15 cellular contexts compared by ENCODE assay signal in the genomic region with DNA sequence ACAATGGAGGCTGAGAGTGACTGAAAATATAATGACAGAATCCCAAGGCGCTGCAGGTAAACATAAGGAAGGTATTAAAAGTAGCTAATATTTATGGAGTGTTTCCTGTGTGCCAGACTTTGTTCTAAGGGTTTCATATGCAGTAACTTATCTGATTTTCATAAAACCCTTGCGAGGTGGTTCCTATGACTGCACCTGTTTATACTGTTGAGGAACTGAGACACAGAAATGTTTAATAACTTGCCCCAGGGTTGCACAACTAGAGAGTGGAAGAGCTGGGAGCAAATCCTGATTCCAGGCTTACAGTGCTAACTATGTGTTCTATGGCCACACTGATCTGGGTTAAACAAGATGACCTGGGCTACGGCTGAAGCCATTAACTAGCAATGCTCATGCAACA. TPM values are rescaled to one million over a fixed set of nuclear protein-coding genes. Genes with fewer than 3 reads are reported as not detected.
DNase-seq lines count a peak whose midpoint lies in the region; ATAC-seq and TF ChIP-seq lines count a peak whose summit lies in the region.
"Had no signal": no experiment of that assay in that cellular context is flagged by ENCODE, and none has a peak within 500 bp of the region (broad histone marks: within the 10 kb centered on the region; RNA-seq: fewer than 3 reads in every experiment).

No MANE protein-coding gene starts in this region.

- H3K27ac ChIP-seq in ACC112 (ENCODE audit: low read depth, low read length) (no peak overlapping the region), neural progenitor cell (no peak overlapping the region)

- no peak for ATAC-seq in effector memory CD8-positive, alpha-beta T cell (replicated peaks)

- H3K36me3 Mint-ChIP-seq in effector memory CD8-positive, alpha-beta T cell (ENCODE audit: insufficient read depth) = peaks cover 21% of the 10 kb centered on the region
- H3K36me3 Mint-ChIP-seq in glutamatergic neuron (ENCODE audit: unreplicated experiment) (no peaks in the 10 kb centered on the region), neural progenitor cell (no peaks in the 10 kb centered on the region)
- H3K36me3 Mint-ChIP-seq: brain had no signal

- no peaks in the 10 kb centered on the region for H3K9me3 Mint-ChIP-seq in effector memory CD8-positive, alpha-beta T cell
- H3K9me3 Mint-ChIP-seq in glutamatergic neuron (ENCODE audit: unreplicated experiment) (peaks cover 1% of the 10 kb centered on the region), neural progenitor cell (no peaks in the 10 kb centered on the region)
- H3K9me3 Mint-ChIP-seq: brain had no signal

- DNase-seq in GM06990 (ENCODE audit: extremely low read depth, insufficient read length) (no peak), LNCaP clone FGC (ENCODE audit: low read depth) (peak; percentile 15), glutamatergic neuron (no peak), neural progenitor cell (ENCODE audit: low spot score) (no peak), DMS114 treated with DMSO at 0.1 percent for 48 hours (lab: John Stamatoyannopoulos, UW; ENCODE audit: unreplicated experiment) (no peak)
- no peak for DNase-seq in effector memory CD8-positive, alpha-beta T cell
- no peak for DNase-seq in stimulated activated CD4-positive, alpha-beta T cell treated with anti-CD3 and anti-CD28 coated beads, Interleukin-4, amount 100 ng/mL, for 4 hours
- DNase-seq: BE2C; foreskin fibroblast; NCI-H1694 treated with DMSO at 0.1 percent for 48 hours; NCI-H526; stimulated activated CD8-positive, alpha-beta memory T cell treated with anti-CD3 and anti-CD28 coated beads, Interleukin-4, amount 100 ng/mL, for 48 hours had no signal

- peak overlapping the region; percentile 96 for H3K4me3 ChIP-seq in ACC112 (ENCODE audit: low read depth, low read length)
- peak overlapping the region; percentile 78 for H3K4me3 ChIP-seq in GM06990 (replicated peaks; ENCODE audit: low read depth, low read length)
- H3K4me3 ChIP-seq in LNCaP clone FGC (ENCODE audit: low read depth, low read length) = no peak overlapping the region
- H3K4me3 ChIP-seq in neural progenitor cell = no peak overlapping the region

- peaks cover 39 to 57% of the 10 kb centered on the region in 2 donors for H3K4me1 Mint-ChIP-seq in effector memory CD8-positive, alpha-beta T cell (ENCODE audit: low read depth in 2 of 2)
- H3K4me1 Mint-ChIP-seq in glutamatergic neuron (ENCODE audit: low read depth, unreplicated experiment) (peaks cover 3% of the 10 kb centered on the region), neural progenitor cell (peaks cover 10% of the 10 kb centered on the region)

- H2AFZ ChIP-seq in ACC112 (ENCODE audit: low read length, unreplicated experiment) (no peak overlapping the region), neural progenitor cell (replicated peaks) (no peak overlapping the region)

- H3K9ac ChIP-seq in neural progenitor cell = no peak overlapping the region

- H3K36me3 ChIP-seq in ACC112 (ENCODE audit: insufficient read depth, low read length) = peaks cover 23% of the 10 kb centered on the region
- peaks cover 15% of the 10 kb centered on the region for H3K36me3 ChIP-seq in GM06990 (ENCODE audit: control insufficient read depth, insufficient read depth, low read length)
- no peaks in the 10 kb centered on the region for H3K36me3 ChIP-seq in neural progenitor cell
- H3K36me3 ChIP-seq: BE2C had no signal

- peaks cover 45% of the 10 kb centered on the region for H3K79me2 ChIP-seq in ACC112 (ENCODE audit: control insufficient read depth, insufficient read depth, low read length, unreplicated experiment)
- no peaks in the 10 kb centered on the region for H3K79me2 ChIP-seq in neural progenitor cell (ENCODE audit: low read depth)

- peak overlapping the region in 1 of 2 donors; percentile 79 for H3K27ac Mint-ChIP-seq in effector memory CD8-positive, alpha-beta T cell
- H3K27ac Mint-ChIP-seq in glutamatergic neuron (ENCODE audit: unreplicated experiment) = no peak overlapping the region
- no peak overlapping the region for H3K27ac Mint-ChIP-seq in neural progenitor cell
- H3K27ac Mint-ChIP-seq: progenitor cell of endocrine pancreas had no signal

- no peaks in the 10 kb centered on the region for H3K9me3 ChIP-seq in neural progenitor cell (ENCODE audit: low read depth)
- H3K9me3 ChIP-seq: BE2C had no signal

- TF ChIP-seq CTCF in GM06990 (IDR thresholded peaks at IDR 0.05; ENCODE audit: insufficient read depth, low read length, poor library complexity, severe bottlenecking) (no peak), LNCaP clone FGC (IDR thresholded peaks at IDR 0.05; ENCODE audit: control insufficient read depth, extremely low read depth, insufficient read depth) (no peak), glutamatergic neuron (IDR thresholded peaks at IDR 0.05; ENCODE audit: partially characterized antibody, unreplicated experiment) (no peak), neural progenitor cell (IDR thresholded peaks at IDR 0.05) (no peak)

- H4K20me1 ChIP-seq in neural progenitor cell (ENCODE audit: low read depth) = no peaks in the 10 kb centered on the region

- H3F3A ChIP-seq in neural progenitor cell (ENCODE audit: low read depth) = no peaks in the 10 kb centered on the region

- H3K27me3 Mint-ChIP-seq in effector memory CD8-positive, alpha-beta T cell = no peaks in the 10 kb centered on the region
- H3K27me3 Mint-ChIP-seq in glutamatergic neuron (ENCODE audit: unreplicated experiment) = no peaks in the 10 kb centered on the region
- H3K27me3 Mint-ChIP-seq in neural progenitor cell (ENCODE audit: insufficient read depth, low read depth) = peaks cover 3% of the 10 kb centered on the region
- H3K27me3 Mint-ChIP-seq: brain, progenitor cell of endocrine pancreas had no signal

- H3K27me3 ChIP-seq in ACC112 (ENCODE audit: insufficient read depth, low read length) (no peaks in the 10 kb centered on the region), GM06990 (replicated peaks; ENCODE audit: control insufficient read depth, insufficient read depth, low read length) (no peaks in the 10 kb centered on the region), neural progenitor cell (no peaks in the 10 kb centered on the region)

- H3K4me2 ChIP-seq in neural progenitor cell = no peak overlapping the region

- H3K4me1 ChIP-seq in ACC112 (ENCODE audit: control insufficient read depth, insufficient read depth, low read length, unreplicated experiment) (peaks cover 20% of the 10 kb centered on the region), neural progenitor cell (peaks cover 9% of the 10 kb centered on the region)
- H3K4me1 ChIP-seq: BE2C had no signal

- peak overlapping the region; percentile 97 to 100 for H3K4me3 Mint-ChIP-seq in effector memory CD8-positive, alpha-beta T cell
- no peak overlapping the region for H3K4me3 Mint-ChIP-seq in glutamatergic neuron (ENCODE audit: unreplicated experiment)
- H3K4me3 Mint-ChIP-seq in neural progenitor cell = no peak overlapping the region

RNA-seq across cellular contexts. Expression of a gene that starts 2.4 kb away (rescaled TPM):
- total RNA-seq in glutamatergic neuron (ENCODE audit: unreplicated experiment) (1.3 TPM), neural progenitor cell (ENCODE audit: low replicate concordance) (0.65 and 1.3 TPM in 2 replicates)

RNA-seq across cellular contexts. Expression of a gene that starts 8.1 kb away (rescaled TPM):
- total RNA-seq in glutamatergic neuron (ENCODE audit: unreplicated experiment) = not detected
- 0.06 TPM in 1 of 2 replicates, not detected in the other for total RNA-seq in neural progenitor cell (ENCODE audit: low replicate concordance)

Comparison
In these comparisons a context has a peak if more than half of its experiments do, and no peak if none do; other contexts are left out.
1. H3K4me3 ChIP-seq: peak in ACC112 (single experiment) and GM06990 (single experiment); none in LNCaP clone FGC (single experiment) and neural progenitor cell (single experiment).
2. H3K4me3 Mint-ChIP-seq: peak in effector memory CD8-positive, alpha-beta T cell (2 of 2); none in glutamatergic neuron (single experiment) and neural progenitor cell (single experiment).